Comparison of ENCODE assay signal across 1 cellular context in genomic region chr15:67777071-67777470, GRCh38.
TF ChIP-seq lines count a peak whose summit lies in the region.

No MANE protein-coding gene starts in this region.

TF ChIP-seq in GM23338, 12 proteins besides CTCF, POLR2A, EP300 and RAD21 (continued from another document):
- no peak for TF ChIP-seq REST (IDR thresholded peaks at IDR 0.05; ENCODE audit: unreplicated experiment)
- no peak for TF ChIP-seq POLR2AphosphoS5 (IDR thresholded peaks at IDR 0.05; ENCODE audit: low read depth)
- TF ChIP-seq EZH2phosphoT487 (IDR thresholded peaks at IDR 0.05; ENCODE audit: unreplicated experiment) = no peak
